20 cellular contexts compared by ENCODE assay signal in genomic region chr10:119313024-119313423, GRCh38.
DNase-seq lines count a peak whose midpoint lies in the region; ATAC-seq and TF ChIP-seq lines count a peak whose summit lies in the region.
"Had no signal": no experiment of that assay in that cellular context is flagged by ENCODE, and none has a peak within 500 bp of the region (broad histone marks: within the 10 kb centered on the region; RNA-seq: fewer than 3 reads in every experiment).

No MANE protein-coding gene starts in this region.

- peak overlapping the region; percentile 86 to 95 for H3K27ac ChIP-seq in ascending aorta
- peak overlapping the region in 1 of 4 donors; percentile 21 for H3K27ac ChIP-seq in Peyer's patch

- H4K20me1 ChIP-seq in Loucy (ENCODE audit: insufficient read depth, low read length, poor library complexity, severe bottlenecking): peaks cover 77% of the 10 kb centered on the region

- DNase-seq in activated CD4-positive, alpha-beta T cell treated with anti-CD3 and anti-CD28 coated beads, Interleukin-2, amount 10 ng/mL, durations not matched to agents 7 days and 5 days: no peak
- DNase-seq in activated CD4-positive, alpha-beta T cell treated with anti-CD3 and anti-CD28 coated beads for 1 hour: no peak
- DNase-seq in ascending aorta (ENCODE audit: low spot score in 2 of 2) (no peak), NCI-H2171 treated with DMSO at 0.1 percent for 48 hours (lab: John Stamatoyannopoulos, UW) (no peak), NOMO-1 treated with dmso at 0.1 percent for 144 hours (lab: John Stamatoyannopoulos, UW; ENCODE audit: unreplicated experiment) (no peak), Peyer's patch (no peak)
- DNase-seq in stimulated activated effector memory CD8-positive, alpha-beta T cell treated with anti-CD3 and anti-CD28 coated beads, Interleukin-12 subunit alpha, Interleukin-12 subunit beta, amount 100 ng/mL, for 72 hours (ENCODE audit: low spot score in 2 of 2): no peak
- DNase-seq: amniotic stem cell, cerebellar nuclear complex, HFFc6, islet precursor cell, NCI-H345 had no signal

- peaks cover 12% of the 10 kb centered on the region for H3K36me3 Mint-ChIP-seq in activated CD4-positive, alpha-beta T cell treated with anti-CD3 and anti-CD28 coated beads, Interleukin-2, amount 10 ng/mL, durations not matched to agents 7 days and 5 days (ENCODE audit: low read depth)
- H3K36me3 Mint-ChIP-seq in stimulated activated effector memory CD8-positive, alpha-beta T cell treated with anti-CD3 and anti-CD28 coated beads, Interleukin-12 subunit alpha, Interleukin-12 subunit beta, amount 100 ng/mL, for 72 hours: peaks cover 37% of the 10 kb centered on the region
- H3K36me3 Mint-ChIP-seq: CD8-positive, alpha-beta T cell; WTC11 had no signal

- peaks cover 51% of the 10 kb centered on the region for H3K4me1 Mint-ChIP-seq in activated CD4-positive, alpha-beta T cell treated with anti-CD3 and anti-CD28 coated beads, Interleukin-2, amount 10 ng/mL, durations not matched to agents 7 days and 5 days
- peaks cover 80% of the 10 kb centered on the region for H3K4me1 Mint-ChIP-seq in stimulated activated effector memory CD8-positive, alpha-beta T cell treated with anti-CD3 and anti-CD28 coated beads, Interleukin-12 subunit alpha, Interleukin-12 subunit beta, amount 100 ng/mL, for 72 hours

- H3K4me3 ChIP-seq in Loucy (ENCODE audit: low read length, poor library complexity, severe bottlenecking): no peak overlapping the region
- no peak overlapping the region for H3K4me3 ChIP-seq in ascending aorta
- no peak overlapping the region for H3K4me3 ChIP-seq in Peyer's patch
- H3K4me3 ChIP-seq: A549, skin epidermis, tibial nerve had no signal

- CTCF ChIA-PET in activated CD4-positive, alpha-beta T cell treated with anti-CD3 and anti-CD28 coated beads, Interleukin-2, amount 10 ng/mL, durations not matched to agents 7 days and 5 days (lab: Charles Lee): no interaction called here

- peaks cover 36% of the 10 kb centered on the region for H3K27me3 ChIP-seq in Loucy (ENCODE audit: insufficient read depth, low read length, poor library complexity, severe bottlenecking)
- H3K27me3 ChIP-seq in ascending aorta: no peaks in the 10 kb centered on the region
- H3K27me3 ChIP-seq in Peyer's patch: no peaks in the 10 kb centered on the region
- H3K27me3 ChIP-seq: tibial nerve had no signal

- no peaks in the 10 kb centered on the region for H3K9me3 ChIP-seq in Loucy (ENCODE audit: insufficient read depth, low read depth, low read length)
- no peaks in the 10 kb centered on the region for H3K9me3 ChIP-seq in ascending aorta
- H3K9me3 ChIP-seq in Peyer's patch: no peaks in the 10 kb centered on the region
- H3K9me3 ChIP-seq: A549, tibial nerve had no signal

- no peak for TF ChIP-seq POLR2A in Peyer's patch (IDR thresholded peaks at IDR 0.05)

- H3K9me3 Mint-ChIP-seq in activated CD4-positive, alpha-beta T cell treated with anti-CD3 and anti-CD28 coated beads, Interleukin-2, amount 10 ng/mL, durations not matched to agents 7 days and 5 days: no peaks in the 10 kb centered on the region
- H3K9me3 Mint-ChIP-seq in stimulated activated effector memory CD8-positive, alpha-beta T cell treated with anti-CD3 and anti-CD28 coated beads, Interleukin-12 subunit alpha, Interleukin-12 subunit beta, amount 100 ng/mL, for 72 hours: no peaks in the 10 kb centered on the region
- H3K9me3 Mint-ChIP-seq: CD8-positive, alpha-beta T cell; HFFc6 had no signal

- no peaks in the 10 kb centered on the region for H3F3A ChIP-seq in Loucy (ENCODE audit: low read depth)

- H3K4me1 ChIP-seq in Loucy (ENCODE audit: insufficient read depth, low read length, poor library complexity, severe bottlenecking): peaks cover 38% of the 10 kb centered on the region
- peaks cover 44 to 87% of the 10 kb centered on the region in 2 donors for H3K4me1 ChIP-seq in ascending aorta
- H3K4me1 ChIP-seq in Peyer's patch: peaks cover 0 to 33% (median 24%) of the 10 kb centered on the region in 4 donors

- POLR2A ChIA-PET in activated CD4-positive, alpha-beta T cell treated with anti-CD3 and anti-CD28 coated beads, Interleukin-2, amount 10 ng/mL, durations not matched to agents 7 days and 5 days (lab: Charles Lee): no interaction called here

- no peak overlapping the region for H3K9ac ChIP-seq in Loucy (ENCODE audit: low read depth, low read length, poor library complexity, severe bottlenecking)

- no peak overlapping the region for H2AFZ ChIP-seq in Loucy (ENCODE audit: low read length)

- no peaks in the 10 kb centered on the region for H3K9me2 ChIP-seq in Loucy (replicated peaks; ENCODE audit: low read depth, low read length)

- H3K4me2 ChIP-seq in Loucy (ENCODE audit: low read depth, low read length, poor library complexity, severe bottlenecking): peak overlapping the region; percentile 55
- H3K4me2 ChIP-seq: A549 had no signal

- intact Hi-C loops in ascending aorta (cut with DNase I): no loop called here

- TF ChIP-seq CTCF in Loucy (conservative IDR thresholded peaks at IDR 0.05; ENCODE audit: low read length) (no peak), ascending aorta (IDR thresholded peaks at IDR 0.05) (no peak), Peyer's patch (IDR thresholded peaks at IDR 0.05) (no peak)

- peak overlapping the region; percentile 7 for H3K4me3 Mint-ChIP-seq in activated CD4-positive, alpha-beta T cell treated with anti-CD3 and anti-CD28 coated beads, Interleukin-2, amount 10 ng/mL, durations not matched to agents 7 days and 5 days
- peak overlapping the region; percentile 61 for H3K4me3 Mint-ChIP-seq in stimulated activated effector memory CD8-positive, alpha-beta T cell treated with anti-CD3 and anti-CD28 coated beads, Interleukin-12 subunit alpha, Interleukin-12 subunit beta, amount 100 ng/mL, for 72 hours
- H3K4me3 Mint-ChIP-seq: HFFc6, WTC11 had no signal

- ATAC-seq in stimulated activated effector memory CD8-positive, alpha-beta T cell treated with anti-CD3 and anti-CD28 coated beads, Interleukin-12 subunit alpha, Interleukin-12 subunit beta, amount 100 ng/mL, for 72 hours: no peak
- ATAC-seq: A549, WTC11 had no signal

- peaks cover 32% of the 10 kb centered on the region for H3K27me3 Mint-ChIP-seq in activated CD4-positive, alpha-beta T cell treated with anti-CD3 and anti-CD28 coated beads, Interleukin-2, amount 10 ng/mL, durations not matched to agents 7 days and 5 days
- H3K27me3 Mint-ChIP-seq: progenitor cell of endocrine pancreas, T-cell had no signal

- H3K79me2 ChIP-seq in Loucy (ENCODE audit: insufficient read depth, low read length): peaks cover 20% of the 10 kb centered on the region; the same call in 1 of the 2 replicates

- no peaks in the 10 kb centered on the region for H3K36me3 ChIP-seq in Loucy (ENCODE audit: insufficient read depth, low read length)
- no peaks in the 10 kb centered on the region for H3K36me3 ChIP-seq in ascending aorta
- H3K36me3 ChIP-seq in Peyer's patch: no peaks in the 10 kb centered on the region
- H3K36me3 ChIP-seq: tibial nerve had no signal

- H3K27ac Mint-ChIP-seq in activated CD4-positive, alpha-beta T cell treated with anti-CD3 and anti-CD28 coated beads, Interleukin-2, amount 10 ng/mL, durations not matched to agents 7 days and 5 days: no peak overlapping the region
- peak overlapping the region; percentile 89 for H3K27ac Mint-ChIP-seq in stimulated activated effector memory CD8-positive, alpha-beta T cell treated with anti-CD3 and anti-CD28 coated beads, Interleukin-12 subunit alpha, Interleukin-12 subunit beta, amount 100 ng/mL, for 72 hours
- H3K27ac Mint-ChIP-seq: HFFc6, T-cell, WTC11 had no signal
